1 cellular context compared by ENCODE assay signal in genomic region chr2:15636972-15637785, GRCh38.
TF ChIP-seq lines count a peak whose summit lies in the region.

No MANE protein-coding gene starts in this region.

TF ChIP-seq in WTC11, 78 proteins besides CTCF, POLR2A, EP300 and RAD21 (continued from another document):
- TF ChIP-seq, protein P1, sequence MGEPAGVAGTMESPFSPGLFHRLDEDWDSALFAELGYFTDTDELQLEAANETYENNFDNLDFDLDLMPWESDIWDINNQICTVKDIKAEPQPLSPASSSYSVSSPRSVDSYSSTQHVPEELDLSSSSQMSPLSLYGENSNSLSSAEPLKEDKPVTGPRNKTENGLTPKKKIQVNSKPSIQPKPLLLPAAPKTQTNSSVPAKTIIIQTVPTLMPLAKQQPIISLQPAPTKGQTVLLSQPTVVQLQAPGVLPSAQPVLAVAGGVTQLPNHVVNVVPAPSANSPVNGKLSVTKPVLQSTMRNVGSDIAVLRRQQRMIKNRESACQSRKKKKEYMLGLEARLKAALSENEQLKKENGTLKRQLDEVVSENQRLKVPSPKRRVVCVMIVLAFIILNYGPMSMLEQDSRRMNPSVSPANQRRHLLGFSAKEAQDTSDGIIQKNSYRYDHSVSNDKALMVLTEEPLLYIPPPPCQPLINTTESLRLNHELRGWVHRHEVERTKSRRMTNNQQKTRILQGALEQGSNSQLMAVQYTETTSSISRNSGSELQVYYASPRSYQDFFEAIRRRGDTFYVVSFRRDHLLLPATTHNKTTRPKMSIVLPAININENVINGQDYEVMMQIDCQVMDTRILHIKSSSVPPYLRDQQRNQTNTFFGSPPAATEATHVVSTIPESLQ (CRISPR knock-in tag; IDR thresholded peaks at IDR 0.05), result no peak
- no peak for TF ChIP-seq SMAD4 (CRISPR knock-in tag; IDR thresholded peaks at IDR 0.05)
TF ChIP-seq in WTC11: peak in this region for 0.
